Comparison of ENCODE assay signal across 18 cellular contexts in the genomic region with DNA sequence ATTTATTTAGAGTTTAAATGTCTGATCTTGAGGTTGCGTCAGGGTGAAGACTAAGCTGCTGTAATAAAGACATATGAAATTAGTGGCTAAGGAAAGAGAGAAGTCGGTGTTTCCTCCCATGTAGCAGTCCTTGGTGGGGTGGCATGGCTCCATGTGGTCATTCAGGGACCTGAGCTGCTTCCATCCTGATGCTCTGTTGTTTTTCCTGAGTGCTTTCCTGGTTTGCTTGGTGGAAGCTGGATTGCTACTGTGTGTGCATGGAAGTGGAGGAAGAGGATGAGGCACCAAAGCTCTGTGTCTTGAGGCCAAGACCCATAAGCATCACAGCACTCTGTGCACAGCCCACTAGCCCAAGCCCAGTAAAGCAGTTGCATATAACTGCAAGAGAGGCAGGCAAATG.
A peak's percentile ranks its signal among the peaks of the same experiment; 100 is the strongest.
DNase-seq lines count a peak whose midpoint lies in the region; ATAC-seq and TF ChIP-seq lines count a peak whose summit lies in the region.
"Had no signal": no experiment of that assay in that cellular context is flagged by ENCODE, and none has a peak within 500 bp of the region (broad histone marks: within the 10 kb centered on the region; RNA-seq: fewer than 3 reads in every experiment).

No MANE protein-coding gene starts in this region.

- H3K36me3 Mint-ChIP-seq in activated T-cell treated with anti-CD3 and anti-CD28 coated beads, Interleukin-2, amount 50 U/mL, for 24 hours (ENCODE audit: low read depth) = peaks cover 55% of the 10 kb centered on the region
- H3K36me3 Mint-ChIP-seq in activated T-cell treated with anti-CD3 and anti-CD28 coated beads, Interleukin-2, amount 50 U/mL, for 72 hours (ENCODE audit: insufficient read depth in 2 of 2) = peaks cover 5 to 18% of the 10 kb centered on the region in 2 donors
- H3K36me3 Mint-ChIP-seq in CD8-positive, alpha-beta T cell = peaks cover 32% of the 10 kb centered on the region
- H3K36me3 Mint-ChIP-seq in activated T-helper 2 cell treated with anti-CD3 and anti-CD28 coated beads, Interferon-gamma antibody, Interleukin-2, Interleukin-4, amounts not matched to agents 10 μg/mL and 5 μg/mL and 100 μg/mL, durations not matched to agents 14 hours and 24 hours and 36 hours (ENCODE audit: low read depth) = peaks cover 42% of the 10 kb centered on the region
- H3K36me3 Mint-ChIP-seq in nephron progenitor cell (ENCODE audit: low read depth) = peaks cover 4% of the 10 kb centered on the region

- no peaks in the 10 kb centered on the region for H3K27me3 Mint-ChIP-seq in activated T-cell treated with anti-CD3 and anti-CD28 coated beads, Interleukin-2, amount 50 U/mL, for 24 hours
- no peaks in the 10 kb centered on the region for H3K27me3 Mint-ChIP-seq in activated T-cell treated with anti-CD3 and anti-CD28 coated beads, Interleukin-2, amount 50 U/mL, for 72 hours (ENCODE audit: low read depth)
- H3K27me3 Mint-ChIP-seq in CD8-positive, alpha-beta T cell (ENCODE audit: low read depth) = no peaks in the 10 kb centered on the region
- no peaks in the 10 kb centered on the region for H3K27me3 Mint-ChIP-seq in activated T-helper 2 cell treated with anti-CD3 and anti-CD28 coated beads, Interferon-gamma antibody, Interleukin-2, Interleukin-4, amounts not matched to agents 10 μg/mL and 5 μg/mL and 100 μg/mL, durations not matched to agents 14 hours and 24 hours and 36 hours (ENCODE audit: low read depth)
- H3K27me3 Mint-ChIP-seq in nephron progenitor cell (ENCODE audit: low read depth, poor library complexity) = peaks cover 7% of the 10 kb centered on the region

- H3K9ac ChIP-seq in mesenchymal stem cell (ENCODE audit: low read length) (no peak overlapping the region), mammary epithelial cell (ENCODE audit: insufficient read depth, low read length) (no peak overlapping the region)
- H3K9ac ChIP-seq: BLaER1, GM23248 had no signal

- no peak overlapping the region for H3K4ac ChIP-seq in mesenchymal stem cell (ENCODE audit: low read depth in 1 of 2, low read length in 2 of 2)

- POLR2A ChIA-PET in CD8-positive, alpha-beta T cell (lab: Charles Lee) = interaction anchor here (0.6 kb wide), 1 partner anchor 191 kb away, joined by 5 read pairs; no protein-coding TSS in a partner anchor

- H3K4me2 ChIP-seq in mesenchymal stem cell (ENCODE audit: low read length, poor library complexity, severe bottlenecking) = no peak overlapping the region
- no peak overlapping the region for H3K4me2 ChIP-seq in mammary epithelial cell (ENCODE audit: insufficient read depth, low read depth, low read length)
- H3K4me2 ChIP-seq: BLaER1 had no signal

- H2BK15ac ChIP-seq in mesenchymal stem cell (ENCODE audit: low read depth, poor library complexity, severe bottlenecking) = no peak overlapping the region

- no peak for DNase-seq in activated T-cell treated with anti-CD3 and anti-CD28 coated beads, Interleukin-2, amount 50 U/mL, for 24 hours
- DNase-seq in activated T-cell treated with anti-CD3 and anti-CD28 coated beads, Interleukin-2, amount 50 U/mL, for 72 hours = no peak
- DNase-seq in CD8-positive, alpha-beta T cell = no peak
- no peak for DNase-seq in activated T-helper 2 cell treated with anti-CD3 and anti-CD28 coated beads, Interferon-gamma antibody, Interleukin-2, Interleukin-4, amounts not matched to agents 10 μg/mL and 5 μg/mL and 100 μg/mL, durations not matched to agents 14 hours and 24 hours and 36 hours (ENCODE audit: low spot score)
- DNase-seq in mesenchymal stem cell = no peak
- no peak for DNase-seq in nephron progenitor cell
- DNase-seq in mammary epithelial cell = no peak
- no peak for DNase-seq in SKM-1 (lab: John Stamatoyannopoulos, UW; ENCODE audit: unreplicated experiment)
- DNase-seq: 8988T, Caco-2, DMS153, DMS79, GDM1, GM23248, HFFc6 had no signal

- no peaks in the 10 kb centered on the region for H4K20me1 ChIP-seq in mammary epithelial cell (ENCODE audit: insufficient read depth, low read length)
- H4K20me1 ChIP-seq: BLaER1 had no signal

- H3K9me3 Mint-ChIP-seq in activated T-cell treated with anti-CD3 and anti-CD28 coated beads, Interleukin-2, amount 50 U/mL, for 24 hours = peaks cover 7% of the 10 kb centered on the region
- H3K9me3 Mint-ChIP-seq in activated T-cell treated with anti-CD3 and anti-CD28 coated beads, Interleukin-2, amount 50 U/mL, for 72 hours = peaks cover 0 to 3% of the 10 kb centered on the region in 2 donors
- no peaks in the 10 kb centered on the region for H3K9me3 Mint-ChIP-seq in CD8-positive, alpha-beta T cell
- peaks cover 13% of the 10 kb centered on the region for H3K9me3 Mint-ChIP-seq in activated T-helper 2 cell treated with anti-CD3 and anti-CD28 coated beads, Interferon-gamma antibody, Interleukin-2, Interleukin-4, amounts not matched to agents 10 μg/mL and 5 μg/mL and 100 μg/mL, durations not matched to agents 14 hours and 24 hours and 36 hours
- H3K9me3 Mint-ChIP-seq in nephron progenitor cell = peaks cover 32% of the 10 kb centered on the region

- peak overlapping the region; percentile 25 for H4K91ac ChIP-seq in mesenchymal stem cell (ENCODE audit: low read length)

- no peaks in the 10 kb centered on the region for H3K27me3 ChIP-seq in CD8-positive, alpha-beta T cell (ENCODE audit: insufficient read depth, low read length)
- no peaks in the 10 kb centered on the region for H3K27me3 ChIP-seq in mesenchymal stem cell (ENCODE audit: control insufficient read depth in 1 of 2, insufficient read depth in 1 of 2, low read length in 2 of 2)
- no peaks in the 10 kb centered on the region for H3K27me3 ChIP-seq in mammary epithelial cell (ENCODE audit: insufficient read depth, low read length)
- H3K27me3 ChIP-seq: BLaER1 had no signal

- peaks cover 12% of the 10 kb centered on the region for H3K4me1 Mint-ChIP-seq in activated T-cell treated with anti-CD3 and anti-CD28 coated beads, Interleukin-2, amount 50 U/mL, for 24 hours (ENCODE audit: low read depth)
- peaks cover 3% of the 10 kb centered on the region for H3K4me1 Mint-ChIP-seq in activated T-cell treated with anti-CD3 and anti-CD28 coated beads, Interleukin-2, amount 50 U/mL, for 72 hours (ENCODE audit: low read depth)
- H3K4me1 Mint-ChIP-seq in CD8-positive, alpha-beta T cell (ENCODE audit: low read depth) = peaks cover 19% of the 10 kb centered on the region
- H3K4me1 Mint-ChIP-seq in activated T-helper 2 cell treated with anti-CD3 and anti-CD28 coated beads, Interferon-gamma antibody, Interleukin-2, Interleukin-4, amounts not matched to agents 10 μg/mL and 5 μg/mL and 100 μg/mL, durations not matched to agents 14 hours and 24 hours and 36 hours (ENCODE audit: low read depth) = peaks cover 9% of the 10 kb centered on the region
- H3K4me1 Mint-ChIP-seq in nephron progenitor cell = no peaks in the 10 kb centered on the region

- no peak overlapping the region for H2BK5ac ChIP-seq in mesenchymal stem cell (ENCODE audit: low read depth, low read length, poor library complexity, severe bottlenecking)

- H3K18ac ChIP-seq in mesenchymal stem cell (ENCODE audit: low read depth in 1 of 2, low read length in 2 of 2) = no peak overlapping the region

- 99% methylated on average over 2 of the region's 2 CpGs for WGBS in mesenchymal stem cell
- WGBS in mammary epithelial cell (ENCODE audit: low coverage, missing lambda C conversion rate) = no CpG with 5 or more reads among the region's 2 CpGs

- no peak overlapping the region for H2AK5ac ChIP-seq in mesenchymal stem cell (ENCODE audit: low read length, severe bottlenecking)

- no peak overlapping the region for H3K14ac ChIP-seq in mesenchymal stem cell (ENCODE audit: low read length in 2 of 2)

- peak overlapping the region; percentile 7 for H3K27ac Mint-ChIP-seq in activated T-cell treated with anti-CD3 and anti-CD28 coated beads, Interleukin-2, amount 50 U/mL, for 24 hours
- no peak overlapping the region for H3K27ac Mint-ChIP-seq in activated T-cell treated with anti-CD3 and anti-CD28 coated beads, Interleukin-2, amount 50 U/mL, for 72 hours
- H3K27ac Mint-ChIP-seq in CD8-positive, alpha-beta T cell = peak overlapping the region; percentile 72
- peak overlapping the region; percentile 38 for H3K27ac Mint-ChIP-seq in activated T-helper 2 cell treated with anti-CD3 and anti-CD28 coated beads, Interferon-gamma antibody, Interleukin-2, Interleukin-4, amounts not matched to agents 10 μg/mL and 5 μg/mL and 100 μg/mL, durations not matched to agents 14 hours and 24 hours and 36 hours
- H3K27ac Mint-ChIP-seq in nephron progenitor cell = no peak overlapping the region
- H3K27ac Mint-ChIP-seq: HFFc6 had no signal

- CTCF ChIA-PET in CD8-positive, alpha-beta T cell (lab: Charles Lee) = no interaction called here
- CTCF ChIA-PET in mammary epithelial cell (lab: Charles Lee; ENCODE audit: low non-redundant PET) = no interaction called here

- in situ Hi-C loops in mammary epithelial cell (cut with MboI; ENCODE audit: low sequenced_read_pairs in 2 of 2) = no loop called here

- BruUV-seq in mammary epithelial cell (replicated peaks; lab: Mats Ljungman, UMichigan) = no TSS peak

- no peaks in the 10 kb centered on the region for H3K9me3 ChIP-seq in CD8-positive, alpha-beta T cell (ENCODE audit: low read length)
- H3K9me3 ChIP-seq in mesenchymal stem cell (ENCODE audit: control insufficient read depth, low read length) = no peaks in the 10 kb centered on the region
- no peaks in the 10 kb centered on the region for H3K9me3 ChIP-seq in mammary epithelial cell (replicated peaks; ENCODE audit: insufficient read depth, low read length)
- H3K9me3 ChIP-seq: Caco-2 had no signal

- no peak overlapping the region for H3K23ac ChIP-seq in mesenchymal stem cell (ENCODE audit: low read length in 2 of 2)

- no peaks in the 10 kb centered on the region for H3K4me1 ChIP-seq in CD8-positive, alpha-beta T cell (ENCODE audit: insufficient read depth, low read length)
- peaks cover 2% of the 10 kb centered on the region for H3K4me1 ChIP-seq in mesenchymal stem cell (ENCODE audit: control insufficient read depth, insufficient read depth, low read depth, low read length)
- H3K4me1 ChIP-seq in mammary epithelial cell (ENCODE audit: insufficient read depth, low read length) = no peaks in the 10 kb centered on the region
- H3K4me1 ChIP-seq: BLaER1, Caco-2 had no signal

- no peak for ATAC-seq in activated T-cell treated with anti-CD3 and anti-CD28 coated beads, Interleukin-2, amount 50 U/mL, for 72 hours (replicated peaks in 1 of 2)
- no peak for ATAC-seq in CD8-positive, alpha-beta T cell
- ATAC-seq: HCT116 had no signal

- no peak overlapping the region for H3K4me3 ChIP-seq in CD8-positive, alpha-beta T cell (ENCODE audit: low read depth, low read length)
- H3K4me3 ChIP-seq in mesenchymal stem cell (ENCODE audit: insufficient read depth in 1 of 2, low read depth in 1 of 2, low read length in 2 of 2) (no peak overlapping the region), mammary epithelial cell (replicated peaks in 1 of 3; ENCODE audit: insufficient read depth in 1 of 3, low read depth in 2 of 3, low read length in 3 of 3) (no peak overlapping the region)
- H3K4me3 ChIP-seq: BLaER1, GM23248 had no signal

- peaks cover 37% of the 10 kb centered on the region for H3K79me1 ChIP-seq in mesenchymal stem cell (replicated peaks; ENCODE audit: low read length, poor library complexity, severe bottlenecking)

- no peak overlapping the region for H2BK120ac ChIP-seq in mesenchymal stem cell (ENCODE audit: low read depth, low read length)

- dilution Hi-C loops in mammary epithelial cell (cut with HindIII; ENCODE audit: low sequenced_read_pairs) = no loop called here

- no peaks in the 10 kb centered on the region for H3K36me3 ChIP-seq in CD8-positive, alpha-beta T cell (ENCODE audit: insufficient read depth, low read length)
- no peaks in the 10 kb centered on the region for H3K36me3 ChIP-seq in mesenchymal stem cell (ENCODE audit: control insufficient read depth in 1 of 2, insufficient read depth in 2 of 2, low read depth in 1 of 2, low read length in 2 of 2)
- no peaks in the 10 kb centered on the region for H3K36me3 ChIP-seq in mammary epithelial cell (ENCODE audit: insufficient read depth, low read length)
- H3K36me3 ChIP-seq: BLaER1 had no signal

- peak overlapping the region; percentile 50 for H4K8ac ChIP-seq in mesenchymal stem cell (ENCODE audit: low read length)

- H3K27ac ChIP-seq in CD8-positive, alpha-beta T cell (ENCODE audit: low read depth, low read length) = no peak overlapping the region
- no peak overlapping the region for H3K27ac ChIP-seq in mesenchymal stem cell (ENCODE audit: low read length, poor library complexity, severe bottlenecking)
- H3K27ac ChIP-seq in mammary epithelial cell (ENCODE audit: insufficient read depth, low read depth, low read length) = no peak overlapping the region
- H3K27ac ChIP-seq: BLaER1, GM23248, HL-60 had no signal

- no peak for TF ChIP-seq CTCF in CD8-positive, alpha-beta T cell (IDR thresholded peaks at IDR 0.05)
- TF ChIP-seq CTCF in nephron progenitor cell (IDR thresholded peaks at IDR 0.05) (no peak), mammary epithelial cell (conservative IDR thresholded peaks at IDR 0.05 in 1 of 2, IDR thresholded peaks at IDR 0.05 in 1 of 2; ENCODE audit: extremely low read depth in 1 of 2, insufficient read depth in 1 of 2, low read depth in 1 of 2, low read length in 2 of 2) (no peak)

- H3K79me2 ChIP-seq in mammary epithelial cell (ENCODE audit: insufficient read depth, low read length) = no peaks in the 10 kb centered on the region

- intact Hi-C loops in CD8-positive, alpha-beta T cell (cut with DNase I, micrococcal nuclease) = no loop called here
- intact Hi-C loops in activated T-helper 2 cell treated with anti-CD3 and anti-CD28 coated beads, Interferon-gamma antibody, Interleukin-2, Interleukin-4, amounts not matched to agents 10 μg/mL and 5 μg/mL and 100 μg/mL, durations not matched to agents 14 hours and 24 hours and 36 hours (cut with micrococcal nuclease) = no loop called here
- intact Hi-C loops in mammary epithelial cell (cut with micrococcal nuclease) = no loop called here

- H3K4me3 Mint-ChIP-seq in activated T-cell treated with anti-CD3 and anti-CD28 coated beads, Interleukin-2, amount 50 U/mL, for 24 hours = no peak overlapping the region
- H3K4me3 Mint-ChIP-seq in activated T-cell treated with anti-CD3 and anti-CD28 coated beads, Interleukin-2, amount 50 U/mL, for 72 hours = no peak overlapping the region
- no peak overlapping the region for H3K4me3 Mint-ChIP-seq in CD8-positive, alpha-beta T cell
- no peak overlapping the region for H3K4me3 Mint-ChIP-seq in activated T-helper 2 cell treated with anti-CD3 and anti-CD28 coated beads, Interferon-gamma antibody, Interleukin-2, Interleukin-4, amounts not matched to agents 10 μg/mL and 5 μg/mL and 100 μg/mL, durations not matched to agents 14 hours and 24 hours and 36 hours (ENCODE audit: low read depth)
- no peak overlapping the region for H3K4me3 Mint-ChIP-seq in nephron progenitor cell
- H3K4me3 Mint-ChIP-seq: HFFc6 had no signal

- no peak overlapping the region for H2BK12ac ChIP-seq in mesenchymal stem cell (ENCODE audit: low read length in 2 of 2)

- H2AFZ ChIP-seq in mesenchymal stem cell (ENCODE audit: low read depth, low read length) = no peak overlapping the region
- H2AFZ ChIP-seq in mammary epithelial cell (ENCODE audit: low read depth, low read length) = no peak overlapping the region
- H2AFZ ChIP-seq: GM23248 had no signal

Comparison
In these comparisons a context has a peak if more than half of its experiments do, and no peak if none do; other contexts are left out.
1. H3K27ac Mint-ChIP-seq: peak in activated T-cell treated with anti-CD3 and anti-CD28 coated beads, Interleukin-2, amount 50 U/mL, for 24 hours (single experiment), CD8-positive, alpha-beta T cell (single experiment) and activated T-helper 2 cell treated with anti-CD3 and anti-CD28 coated beads, Interferon-gamma antibody, Interleukin-2, Interleukin-4, amounts not matched to agents 10 μg/mL and 5 μg/mL and 100 μg/mL, durations not matched to agents 14 hours and 24 hours and 36 hours (single experiment); none in activated T-cell treated with anti-CD3 and anti-CD28 coated beads, Interleukin-2, amount 50 U/mL, for 72 hours (single experiment) and nephron progenitor cell (single experiment).